20 cellular contexts compared by ENCODE assay signal in genomic region chr5:62288118-62288517, GRCh38.
"Had no signal": no experiment of that assay in that cellular context is flagged by ENCODE, and none has a peak within 500 bp of the region (broad histone marks: within the 10 kb centered on the region; RNA-seq: fewer than 3 reads in every experiment).

No MANE protein-coding gene starts in this region.

- H3K27me3 Mint-ChIP-seq: activated naive CD8-positive, alpha-beta T cell; naive thymus-derived CD4-positive, alpha-beta T cell had no signal

- ATAC-seq: gastroesophageal sphincter; left cardiac atrium; naive thymus-derived CD4-positive, alpha-beta T cell; psoas muscle; stimulated activated naive B cell treated with anti-CD40 and anti-IgM and Interleukin-4, amounts not matched to agents 10 μg/mL and 1 μg/mL and 100 μg/mL, for 72 hours had no signal

- H3K36me3 Mint-ChIP-seq: brain, neural progenitor cell had no signal

- DNase-seq: activated CD4-positive, CD25-positive, alpha-beta regulatory T cell treated with anti-CD3 and anti-CD28 coated beads, Interleukin-2, amount 50 U/mL, for 72 hours; activated effector memory CD4-positive, alpha-beta T cell treated with Interleukin-2 at 50 U/mL for 16 hours; activated naive CD4-positive, alpha-beta T cell treated with Interleukin-2 at 50 U/mL for 16 hours; cerebellar nuclear complex; cortex of kidney; hippocampal formation; left cardiac atrium; mammary epithelial cell; naive thymus-derived CD4-positive, alpha-beta T cell; occipital lobe; psoas muscle; sigmoid colon; small intestine; stimulated activated CD4-positive, alpha-beta T cell treated with anti-CD3 and anti-CD28 coated beads, Interleukin-4, amount 100 ng/mL, for 24 hours; stimulated activated naive B cell treated with anti-CD40 and anti-IgM and Interleukin-4, amounts not matched to agents 10 μg/mL and 1 μg/mL and 100 μg/mL, for 72 hours; T-helper 2 cell had no signal

- H3K27ac Mint-ChIP-seq: brain, neural progenitor cell had no signal

- H3K4me1 Mint-ChIP-seq: brain, neural progenitor cell had no signal

- H3K4me3 Mint-ChIP-seq: activated naive CD8-positive, alpha-beta T cell; brain; neural progenitor cell had no signal
